ENCODE assay signal across 8 cellular contexts in the genomic region with DNA sequence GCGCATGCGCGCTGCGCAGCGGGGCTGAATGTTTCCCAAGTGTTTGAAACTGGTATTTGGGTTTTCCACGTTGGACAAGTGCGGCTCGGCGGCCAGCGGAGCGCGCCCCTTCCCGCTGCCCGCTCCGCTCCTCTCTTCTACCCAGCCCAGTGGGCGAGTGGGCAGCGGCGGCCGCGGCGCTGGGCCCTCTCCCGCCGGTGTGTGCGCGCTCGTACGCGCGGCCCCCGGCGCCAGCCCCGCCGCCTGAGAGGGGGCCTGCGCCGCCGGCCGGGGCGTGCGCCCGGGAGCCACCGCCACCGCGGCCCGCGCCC. TPM values are rescaled to one million over a fixed set of nuclear protein-coding genes. Genes with fewer than 3 reads are reported as not detected.
DNase-seq lines count a peak whose midpoint lies in the region; ATAC-seq, FAIRE-seq and TF ChIP-seq lines count a peak whose summit lies in the region.

A gene with protein sequence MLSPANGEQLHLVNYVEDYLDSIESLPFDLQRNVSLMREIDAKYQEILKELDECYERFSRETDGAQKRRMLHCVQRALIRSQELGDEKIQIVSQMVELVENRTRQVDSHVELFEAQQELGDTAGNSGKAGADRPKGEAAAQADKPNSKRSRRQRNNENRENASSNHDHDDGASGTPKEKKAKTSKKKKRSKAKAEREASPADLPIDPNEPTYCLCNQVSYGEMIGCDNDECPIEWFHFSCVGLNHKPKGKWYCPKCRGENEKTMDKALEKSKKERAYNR (plus strand): TSS at position 59 of the 311 bp plus-strand sequence. CDS start 450 bp downstream, outside the sequence.

- H3K4me2 ChIP-seq in MM.1S (ENCODE audit: low read depth, low read length) (peak within 1 kb of the TSS; percentile 99), H1 (ENCODE audit: insufficient read depth in 1 of 2, low read depth in 2 of 2, low read length in 2 of 2) (peak within 1 kb of the TSS; percentile 81 to 91)

- no peak for TF ChIP-seq POLR2A in H1 (IDR thresholded peaks at IDR 0.05; ENCODE audit: control extremely low read depth in 1 of 2, low read depth in 2 of 2, low read length in 2 of 2)

- POLR2A ChIA-PET in CD4-positive, alpha-beta memory T cell (lab: Charles Lee; ENCODE audit: partially characterized antibody) = interaction anchor here (0.9 to 3.6 kb wide), 7 partner anchors 9 to 201 kb away, joined by 3 to 68 read pairs (median 20); partner anchors contain the start of genes ANKRD10, CARS2 and NAXD
- POLR2A ChIA-PET in H1 (lab: Charles Lee; ENCODE audit: partially characterized antibody) = interaction anchor here (0.8 to 2.9 kb wide), 6 partner anchors 11 to 381 kb away, joined by 3 to 28 read pairs (median 4); no protein-coding TSS in a partner anchor

- no peak within 1 kb of the TSS for H2BK20ac ChIP-seq in H1 (ENCODE audit: low read length)

- peaks cover 0 to 28% of the 10 kb centered on the region in 2 donors for H3K36me3 Mint-ChIP-seq in CD4-positive, alpha-beta memory T cell

- H3K9ac ChIP-seq in MM.1S (ENCODE audit: low read length) (peak within 1 kb of the TSS; percentile 95), H1 (replicated peaks in 1 of 4; ENCODE audit: extremely low read depth in 1 of 4, low read depth in 3 of 4, low read length in 3 of 4) (peak within 1 kb of the TSS; percentile 90 to 98 (median 98))

- no peak within 1 kb of the TSS for H2BK15ac ChIP-seq in H1 (ENCODE audit: low read length)

- no peak within 1 kb of the TSS for H2BK12ac ChIP-seq in H1 (ENCODE audit: low read depth, low read length)

- peaks cover 14% of the 10 kb centered on the region for H3F3A ChIP-seq in MM.1S (ENCODE audit: insufficient read depth, low read length)

- CTCF ChIA-PET in CD4-positive, alpha-beta memory T cell (lab: Charles Lee; ENCODE audit: partially characterized antibody) = no interaction called here
- CTCF ChIA-PET in H1 (lab: Charles Lee; ENCODE audit: partially characterized antibody) = no interaction called here

- peak within 1 kb of the TSS; percentile 95 to 99 (median 98) for H3K27ac Mint-ChIP-seq in CD4-positive, alpha-beta memory T cell

- H3K27ac ChIP-seq in CD4-positive, alpha-beta memory T cell (ENCODE audit: low read depth, low read length) = peak within 1 kb of the TSS; percentile 92
- H3K27ac ChIP-seq in MM.1S (ENCODE audit: low read length) (peak within 1 kb of the TSS; percentile 98), H1 (ENCODE audit: low read depth, low read length) (peak within 1 kb of the TSS; percentile 96)

- H4K8ac ChIP-seq in H1 (ENCODE audit: extremely low read depth, insufficient read depth, low read length) = peak within 1 kb of the TSS; percentile 99

- peak within 1 kb of the TSS; percentile 99 for H3K14ac ChIP-seq in H1 (ENCODE audit: insufficient read length)

- peak within 1 kb of the TSS; percentile 94 to 98 for H3K4me3 ChIP-seq in CD4-positive, alpha-beta memory T cell (ENCODE audit: low read length in 2 of 2)
- peak within 1 kb of the TSS; percentile 94 for H3K4me3 ChIP-seq in MM.1S (ENCODE audit: low read length)
- H3K4me3 ChIP-seq in H1 (ENCODE audit: extremely low read depth in 1 of 4, insufficient read depth in 2 of 4, low read depth in 3 of 4, low read length in 4 of 4) = peak within 1 kb of the TSS; percentile 73 to 98 (median 82)
- H3K4me3 ChIP-seq in neuron (ENCODE audit: low read length) = peak within 1 kb of the TSS; percentile 99

- no peaks in the 10 kb centered on the region for H3K79me1 ChIP-seq in H1 (ENCODE audit: low read depth, low read length)

- no peak for ATAC-seq in GM21529 (IDR thresholded peaks at IDR 0.05; ENCODE audit: unreplicated experiment)
- no peak for ATAC-seq in HG03095 (IDR thresholded peaks at IDR 0.05; ENCODE audit: unreplicated experiment)
- no peak for ATAC-seq in GM21723 (IDR thresholded peaks at IDR 0.05; ENCODE audit: unreplicated experiment)

- WGBS in H1 (ENCODE audit: extremely low coverage in 1 of 2, insufficient coverage in 1 of 2, insufficient read length in 1 of 2, insufficient replicate concordance in 2 of 2, low coverage in 1 of 2, low lambda C conversion rate in 2 of 2, missing lambda C conversion rate in 1 of 2), 2 experiments = 7% methylated on average over 5 of the region's 45 CpGs; no CpG with 5 or more reads in 1 of the 2 experiments

- peak within 1 kb of the TSS; percentile 93 for H2BK5ac ChIP-seq in H1 (ENCODE audit: low read depth, low read length)

- H4K5ac ChIP-seq in H1 (ENCODE audit: insufficient read length, low read depth, low read length) = peak within 1 kb of the TSS; percentile 97

- H3K9me2 ChIP-seq in MM.1S (replicated peaks; ENCODE audit: insufficient read depth, low read length) = no peaks in the 10 kb centered on the region

- peak within 1 kb of the TSS; percentile 91 for H3K18ac ChIP-seq in H1 (ENCODE audit: extremely low read depth, low read length)

- intact Hi-C loops in CD4-positive, alpha-beta memory T cell (cut with micrococcal nuclease) = no loop called here

- peaks cover 0 to 9% (median 0%) of the 10 kb centered on the region in 8 donors for H3K9me3 Mint-ChIP-seq in CD4-positive, alpha-beta memory T cell

- peak within 1 kb of the TSS; percentile 78 for H2BK120ac ChIP-seq in H1 (replicated peaks; ENCODE audit: low read depth, low read length)

- TF ChIP-seq EP300 in H1 (IDR thresholded peaks at IDR 0.05; ENCODE audit: borderline replicate concordance in 1 of 2, low read depth in 2 of 2, low read length in 2 of 2) = no peak

- no peak for TF ChIP-seq RAD21 in H1 (IDR thresholded peaks at IDR 0.05 in 1 of 2, conservative IDR thresholded peaks at IDR 0.05 in 1 of 2; ENCODE audit: low read depth in 2 of 2, low read length in 2 of 2)

- DNase-seq in CD4-positive, alpha-beta memory T cell = no peak
- DNase-seq in MM.1S = no peak
- DNase-seq in H1 (ENCODE audit: low read depth in 1 of 2, low spot score in 2 of 2) = no peak
- DNase-seq in glomerular visceral epithelial cell (ENCODE audit: extremely low spot score) = no peak

- H4K91ac ChIP-seq in H1 (replicated peaks; ENCODE audit: insufficient read length, low read length) = peak within 1 kb of the TSS; percentile 99

- H3K27me3 Mint-ChIP-seq in CD4-positive, alpha-beta memory T cell = peaks cover 0 to 2% of the 10 kb centered on the region in 2 donors

- H3K4me1 Mint-ChIP-seq in CD4-positive, alpha-beta memory T cell = peaks cover 18 to 51% (median 25%) of the 10 kb centered on the region in 4 donors

- H3K4me1 ChIP-seq in CD4-positive, alpha-beta memory T cell (ENCODE audit: insufficient read depth, low read length) = peaks cover 33% of the 10 kb centered on the region
- H3K4me1 ChIP-seq in MM.1S (ENCODE audit: low read length) (peaks cover 8% of the 10 kb centered on the region), H1 (replicated peaks in 1 of 4; ENCODE audit: control insufficient read depth in 3 of 4, insufficient read depth in 4 of 4, low read length in 3 of 4) (peaks cover 0 to 2% (median 1%) of the 10 kb centered on the region in 4 experiments; a peak in 2 of 7 replicates), neuron (ENCODE audit: insufficient read depth, low read length) (peaks cover 23% of the 10 kb centered on the region)

- H3K23me2 ChIP-seq in H1 (ENCODE audit: low read depth, low read length) = peaks cover 15% of the 10 kb centered on the region

- TF ChIP-seq CTCF in MM.1S (IDR thresholded peaks at IDR 0.05; ENCODE audit: low read length) = no peak
- no peak for TF ChIP-seq CTCF in H1 (IDR thresholded peaks at IDR 0.05; ENCODE audit: control extremely low read depth in 1 of 3, insufficient read depth in 1 of 3, low read depth in 1 of 3, low read length in 3 of 3)

- H3K36me3 ChIP-seq in CD4-positive, alpha-beta memory T cell (ENCODE audit: insufficient read depth, low read length) = no peaks in the 10 kb centered on the region
- H3K36me3 ChIP-seq in MM.1S (replicated peaks; ENCODE audit: insufficient read depth, low read length) = no peaks in the 10 kb centered on the region
- H3K36me3 ChIP-seq in H1 (ENCODE audit: control insufficient read depth in 2 of 4, insufficient read depth in 4 of 4, low read length in 3 of 4) = no peaks in the 10 kb centered on the region
- no peaks in the 10 kb centered on the region for H3K36me3 ChIP-seq in neuron (ENCODE audit: insufficient read depth, low read length)

- H3K79me2 ChIP-seq in MM.1S (ENCODE audit: low read length) (peaks cover 40% of the 10 kb centered on the region), H1 (ENCODE audit: control insufficient read depth in 1 of 2, insufficient read depth in 2 of 2, low read length in 2 of 2) (peaks cover 22 to 37% of the 10 kb centered on the region in 2 experiments)

- no peak within 1 kb of the TSS for H3K23ac ChIP-seq in H1 (ENCODE audit: insufficient read length)

- H3K4me3 Mint-ChIP-seq in CD4-positive, alpha-beta memory T cell = peak within 1 kb of the TSS; percentile 96 to 100 (median 99)

- 0 out of 2 replicates have a peak, but pooled peaks cover 2% of the 10 kb centered on the region for H4K20me1 ChIP-seq in MM.1S (ENCODE audit: insufficient read depth, low read length)
- H4K20me1 ChIP-seq in H1 (replicated peaks in 1 of 2; ENCODE audit: control insufficient read depth in 1 of 2, insufficient read depth in 2 of 2, low read length in 2 of 2) = peaks cover 10 to 12% of the 10 kb centered on the region in 2 experiments

- H2AFZ ChIP-seq in MM.1S (ENCODE audit: low read length) = peak within 1 kb of the TSS; percentile 70
- H2AFZ ChIP-seq in H1 (ENCODE audit: low read length) = peak within 1 kb of the TSS; percentile 47; the same call in 1 of the 2 replicates
- no peak within 1 kb of the TSS for H2AFZ ChIP-seq in neuron (ENCODE audit: low read depth, low read length)

- H3K56ac ChIP-seq in H1 (replicated peaks; ENCODE audit: insufficient read length, low read depth, low read length) = peak within 1 kb of the TSS; percentile 99

- peak within 1 kb of the TSS; percentile 99 for H3K4ac ChIP-seq in H1 (replicated peaks; ENCODE audit: insufficient read length, low read depth, low read length)

- H3K27me3 ChIP-seq in CD4-positive, alpha-beta memory T cell (ENCODE audit: insufficient read depth, low read length) = no peaks in the 10 kb centered on the region
- no peaks in the 10 kb centered on the region for H3K27me3 ChIP-seq in MM.1S (replicated peaks; ENCODE audit: insufficient read depth, low read length)
- no peaks in the 10 kb centered on the region for H3K27me3 ChIP-seq in H1 (replicated peaks in 1 of 4; ENCODE audit: control insufficient read depth in 3 of 4, extremely low read depth in 1 of 4, insufficient read depth in 3 of 4, low read length in 3 of 4)
- no peaks in the 10 kb centered on the region for H3K27me3 ChIP-seq in neuron (ENCODE audit: insufficient read depth, low read length)

- no peaks in the 10 kb centered on the region for H3K9me3 ChIP-seq in CD4-positive, alpha-beta memory T cell (ENCODE audit: control insufficient read depth in 1 of 2, low read length in 2 of 2)
- H3K9me3 ChIP-seq in MM.1S (replicated peaks; ENCODE audit: insufficient read depth, low read length) = no peaks in the 10 kb centered on the region
- no peaks in the 10 kb centered on the region for H3K9me3 ChIP-seq in H1 (ENCODE audit: insufficient read depth in 2 of 2, low read depth in 1 of 2, low read length in 1 of 2)
- no peaks in the 10 kb centered on the region for H3K9me3 ChIP-seq in neuron (ENCODE audit: low read length)

- FAIRE-seq in H1 (lab: Jason Lieb, UNC) = no peak

- no peak within 1 kb of the TSS for H2AK5ac ChIP-seq in H1 (ENCODE audit: low read depth, low read length)

RNA-seq across cellular contexts. Expression of the gene that starts here (rescaled TPM):
- 10 to 100 TPM; 27.4 to 29.4 TPM for total RNA-seq in CD4-positive, alpha-beta memory T cell
- polyA plus RNA-seq in CD4-positive, alpha-beta memory T cell = 10 to 100 TPM in 1 of 2 donors, 1 to 10 TPM in 1; 9.1 to 16.7 TPM
- 26.6 and 28.6 TPM in 2 replicates for total RNA-seq in H1 (2021; fragmentation: NEBNext Ultra II Directional; extraction: Animal tissue kit (Norgen Biotek cat#: 25700))
- 22.3 and 30.3 TPM in 2 replicates for polyA plus RNA-seq in H1 (2011; rRNA removed)
- 35.6 TPM for polyA plus RNA-seq in H1 (2011; cell fraction: cytosol; rRNA removed)
- polyA plus RNA-seq in H1 (2011; cell fraction: nucleus; rRNA removed) = 33.9 TPM
- polyA plus RNA-seq in H1 (2012, experiment 1 of 2) = 19.9 to 26.8 TPM (median 26.2 TPM) in 4 replicates
- 8.4 TPM for polyA plus RNA-seq in H1 (2012, experiment 2 of 2)
- 20.2 TPM for polyA plus RNA-seq in H1 (2013, experiment 1 of 2)
- 20.1 TPM for polyA plus RNA-seq in H1 (2013, experiment 2 of 2)
- 10.0 and 11.6 TPM in 2 replicates for polyA minus RNA-seq in H1 (2011; rRNA and poly(A)+ RNA removed)
- 29.4 TPM for polyA minus RNA-seq in H1 (2011; cell fraction: cytosol; rRNA and poly(A)+ RNA removed)
- 20.5 TPM for polyA minus RNA-seq in H1 (2011; cell fraction: nucleus; rRNA and poly(A)+ RNA removed)
